24 cellular contexts compared by ENCODE assay signal in the genomic region with DNA sequence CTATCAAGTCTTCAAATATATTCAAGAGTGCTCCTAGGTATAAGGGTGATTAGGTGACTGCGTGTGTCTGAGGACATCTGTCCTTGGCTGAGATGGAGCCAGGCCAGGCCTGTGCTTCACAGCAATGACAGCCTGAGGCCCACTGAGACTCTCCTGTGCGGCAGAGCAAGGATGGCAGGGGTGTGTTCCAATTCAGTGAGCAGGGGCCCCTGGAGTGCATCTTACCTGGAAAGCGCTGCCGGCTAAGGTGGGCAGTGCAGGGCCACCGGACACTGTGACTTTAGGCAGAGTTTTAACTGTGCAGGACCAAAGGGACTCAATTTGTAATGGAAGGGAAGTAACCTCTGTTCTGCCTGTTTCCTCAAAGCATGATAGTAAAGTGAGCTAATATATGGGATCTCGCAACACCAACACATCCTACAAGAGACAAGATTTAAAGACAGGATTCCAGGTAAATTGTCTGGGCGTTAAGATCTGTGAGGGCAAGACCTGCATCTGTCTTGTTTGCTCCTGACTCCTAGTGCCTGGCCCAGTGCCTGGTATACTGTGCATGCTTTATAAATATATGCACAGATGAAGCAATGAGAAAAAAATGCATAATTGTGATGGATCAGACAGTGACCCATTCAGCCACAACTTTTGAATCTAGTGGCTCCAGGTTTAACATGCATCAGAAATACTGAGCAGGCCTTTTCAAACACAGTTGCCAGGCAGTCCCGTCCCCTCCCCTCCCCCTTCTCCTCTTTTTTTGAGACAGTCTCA.
DNase-seq lines count a peak whose midpoint lies in the region; ATAC-seq lines count a peak whose summit lies in the region.
"Had no signal": no experiment of that assay in that cellular context is flagged by ENCODE, and none has a peak within 500 bp of the region (broad histone marks: within the 10 kb centered on the region; RNA-seq: fewer than 3 reads in every experiment).

No MANE protein-coding gene starts in this region.

- no peak overlapping the region for H3K27ac ChIP-seq in right cardiac atrium (ENCODE audit: low read length)
- H3K27ac ChIP-seq in naive thymus-derived CD4-positive, alpha-beta T cell (ENCODE audit: low read depth, low read length), result no peak overlapping the region
- H3K27ac ChIP-seq: colonic mucosa, epithelial cell of prostate, transverse colon had no signal

- POLR2A ChIA-PET in naive thymus-derived CD4-positive, alpha-beta T cell (lab: Charles Lee), result no interaction called here

- peak; percentile 36 for DNase-seq in cardiac septum (ENCODE audit: low spot score)
- no peak for DNase-seq in right cardiac atrium
- peak; percentile 19 for DNase-seq in adipocyte (ENCODE audit: low read depth)
- peak; percentile 55 for DNase-seq in kidney tubule cell (ENCODE audit: low spot score)
- DNase-seq in naive thymus-derived CD4-positive, alpha-beta T cell, result no peak
- DNase-seq in sciatic nerve (ENCODE audit: low spot score), result no peak
- DNase-seq: activated CD4-positive, alpha-beta T cell treated with anti-CD3 and anti-CD28 coated beads for 36 hours; activated gamma-delta T cell treated with Interleukin-2 at 50 U/mL for 16 hours; colonic mucosa; immature natural killer cell; KBM-7; natural killer cell; NCI-H1092; NCI-H2081 treated with DMSO at 0.1 percent for 48 hours; NCI-H510A; SIG-M5; stimulated activated CD4-positive, alpha-beta T cell treated with anti-CD3 and anti-CD28 coated beads, Interleukin-15, amount 100 ng/mL, for 24 hours; stimulated activated naive CD4-positive, alpha-beta T cell; T1000; transverse colon had no signal

- H3K36me3 ChIP-seq in adipocyte (ENCODE audit: control insufficient read depth, insufficient read depth, low read length, severe bottlenecking), result no peaks in the 10 kb centered on the region
- no peaks in the 10 kb centered on the region for H3K36me3 ChIP-seq in naive thymus-derived CD4-positive, alpha-beta T cell (ENCODE audit: control insufficient read depth in 2 of 3, insufficient read depth in 3 of 3, low read length in 3 of 3)
- H3K36me3 ChIP-seq: colonic mucosa, transverse colon had no signal

- H3K27me3 Mint-ChIP-seq in naive thymus-derived CD4-positive, alpha-beta T cell, result peaks cover 0 to 24% (median 0%) of the 10 kb centered on the region in 5 donors

- H3K27me3 ChIP-seq in right cardiac atrium (ENCODE audit: control insufficient read depth, insufficient read depth), result no peaks in the 10 kb centered on the region
- H3K27me3 ChIP-seq in adipocyte (replicated peaks; ENCODE audit: control insufficient read depth, insufficient read depth, low read length), result no peaks in the 10 kb centered on the region
- H3K27me3 ChIP-seq in naive thymus-derived CD4-positive, alpha-beta T cell (ENCODE audit: control insufficient read depth in 2 of 2, insufficient read depth in 2 of 2, low read length in 2 of 2), result no peaks in the 10 kb centered on the region
- H3K27me3 ChIP-seq: colonic mucosa, transverse colon had no signal

- H3K4me3 Mint-ChIP-seq in naive thymus-derived CD4-positive, alpha-beta T cell, result no peak overlapping the region
- H3K4me3 Mint-ChIP-seq: activated CD4-positive, alpha-beta T cell treated with anti-CD3 and anti-CD28 coated beads for 36 hours; immature natural killer cell; natural killer cell had no signal

- H3K4me1 ChIP-seq in right cardiac atrium (ENCODE audit: control insufficient read depth, insufficient read depth, low read length) (no peaks in the 10 kb centered on the region), adipocyte (ENCODE audit: control insufficient read depth, insufficient read depth, low read length) (no peaks in the 10 kb centered on the region)
- H3K4me1 ChIP-seq in naive thymus-derived CD4-positive, alpha-beta T cell (ENCODE audit: control insufficient read depth in 2 of 2, insufficient read depth in 2 of 2, low read length in 2 of 2), result no peaks in the 10 kb centered on the region
- H3K4me1 ChIP-seq: colonic mucosa, transverse colon had no signal

- peaks cover 0 to under 1% (median 0%) of the 10 kb centered on the region in 11 donors for H3K9me3 Mint-ChIP-seq in naive thymus-derived CD4-positive, alpha-beta T cell
- H3K9me3 Mint-ChIP-seq: immature natural killer cell, natural killer cell had no signal

- H3K4me3 ChIP-seq in right cardiac atrium (ENCODE audit: low read length) (no peak overlapping the region), adipocyte (ENCODE audit: low read length) (no peak overlapping the region)
- no peak overlapping the region for H3K4me3 ChIP-seq in naive thymus-derived CD4-positive, alpha-beta T cell (ENCODE audit: low read length)
- H3K4me3 ChIP-seq: colonic mucosa, GM12878, transverse colon had no signal

- CTCF ChIA-PET in naive thymus-derived CD4-positive, alpha-beta T cell (lab: Charles Lee), result interaction anchor here (1.4 kb wide), 1 partner anchor 11 kb away, joined by 3 read pairs; no protein-coding TSS in a partner anchor

- WGBS in right cardiac atrium, result 94% methylated on average over 8 of the region's 8 CpGs

- intact Hi-C loops in cardiac septum (cut with DNase I), result no loop called here
- intact Hi-C loops in right cardiac atrium (cut with DNase I), result no loop called here
- intact Hi-C loops in naive thymus-derived CD4-positive, alpha-beta T cell (cut with micrococcal nuclease), result no loop called here
- intact Hi-C loops in sciatic nerve (cut with DNase I), result no loop called here

- H3K9me3 ChIP-seq in right cardiac atrium (ENCODE audit: control insufficient read depth, low read length), result no peaks in the 10 kb centered on the region
- H3K9me3 ChIP-seq in adipocyte (ENCODE audit: control insufficient read depth, low read length), result peaks cover 4% of the 10 kb centered on the region
- H3K9me3 ChIP-seq in naive thymus-derived CD4-positive, alpha-beta T cell (ENCODE audit: control insufficient read depth in 2 of 3, low read length in 3 of 3), result no peaks in the 10 kb centered on the region
- H3K9me3 ChIP-seq: colonic mucosa, transverse colon had no signal

- ATAC-seq in right cardiac atrium (no peak), GM21423 (IDR thresholded peaks at IDR 0.05; ENCODE audit: unreplicated experiment) (no peak), HG03432 (IDR thresholded peaks at IDR 0.05; ENCODE audit: unreplicated experiment) (no peak), sciatic nerve (no peak)
- ATAC-seq in naive thymus-derived CD4-positive, alpha-beta T cell, result no peak
- ATAC-seq: activated CD4-positive, alpha-beta T cell treated with anti-CD3 and anti-CD28 coated beads for 36 hours; GM12878; natural killer cell had no signal

- peaks cover 0 to 3% (median 0%) of the 10 kb centered on the region in 5 donors for H3K36me3 Mint-ChIP-seq in naive thymus-derived CD4-positive, alpha-beta T cell
- H3K36me3 Mint-ChIP-seq: immature natural killer cell, natural killer cell had no signal

- peaks cover 0 to 3% (median 0%) of the 10 kb centered on the region in 7 donors for H3K4me1 Mint-ChIP-seq in naive thymus-derived CD4-positive, alpha-beta T cell

- H3K27ac Mint-ChIP-seq in naive thymus-derived CD4-positive, alpha-beta T cell, result peak overlapping the region in 1 of 9 donors; percentile 32
- H3K27ac Mint-ChIP-seq: activated CD4-positive, alpha-beta T cell treated with anti-CD3 and anti-CD28 coated beads for 36 hours; immature natural killer cell; natural killer cell had no signal

- no peak overlapping the region for H3K9ac ChIP-seq in adipocyte (ENCODE audit: low read length)

Comparison
In these comparisons a context has a peak if more than half of its experiments do, and no peak if none do; other contexts are left out.
1. DNase-seq: peak in cardiac septum (single experiment), adipocyte (single experiment) and kidney tubule cell (single experiment); none in right cardiac atrium (0 of 3), naive thymus-derived CD4-positive, alpha-beta T cell (0 of 9) and sciatic nerve (single experiment).